In the genomic region with DNA sequence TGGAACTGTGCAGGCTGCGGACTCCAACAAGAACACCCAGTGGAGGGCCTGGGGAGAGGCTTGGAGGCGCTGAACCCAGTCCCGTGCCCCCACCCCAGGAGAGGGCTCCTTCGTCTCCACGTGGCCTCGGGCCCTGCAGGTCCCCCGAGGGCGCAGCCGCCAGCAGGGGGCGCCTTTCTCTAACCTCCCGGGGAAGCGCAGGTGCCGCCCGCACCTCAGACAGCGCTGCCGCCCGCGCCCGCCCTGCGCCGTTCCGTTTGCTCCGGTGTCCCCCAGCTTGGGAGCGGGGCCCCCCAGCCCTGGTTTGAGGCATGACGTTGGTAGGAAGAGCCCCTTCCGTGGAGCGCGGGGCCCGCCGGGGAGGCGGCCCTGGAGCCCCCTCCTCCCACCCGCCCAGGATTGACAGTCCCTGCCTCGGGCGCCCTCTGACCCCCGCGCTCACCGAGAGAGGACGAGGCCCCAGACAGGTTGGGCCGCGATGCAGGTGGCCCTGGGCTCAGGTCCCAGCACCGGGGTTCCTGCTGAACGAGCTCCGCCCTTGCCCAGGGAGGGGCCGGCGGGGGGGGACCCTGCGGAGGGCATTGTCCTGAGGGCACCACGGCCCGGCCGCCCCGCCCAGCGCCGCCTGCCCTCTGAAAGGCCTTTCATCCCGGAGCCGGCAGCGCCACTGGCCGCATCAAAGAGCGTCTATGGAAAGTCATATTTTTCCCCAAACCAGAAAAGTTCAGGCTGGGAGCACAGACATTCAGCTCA, we compare ENCODE assay signal across 8 cellular contexts. TPM values are rescaled to one million over a fixed set of nuclear protein-coding genes. Genes with fewer than 3 reads are reported as not detected.
DNase-seq lines count a peak whose midpoint lies in the region; ATAC-seq and TF ChIP-seq lines count a peak whose summit lies in the region.

No MANE protein-coding gene starts in this region.

- no peak overlapping the region for H3K27ac Mint-ChIP-seq in CD8-positive, alpha-beta T cell

- peak overlapping the region; percentile 22 for H3K4me3 Mint-ChIP-seq in CD8-positive, alpha-beta T cell

- H3K36me3 ChIP-seq in CD8-positive, alpha-beta T cell (ENCODE audit: insufficient read depth, low read length): no peaks in the 10 kb centered on the region
- H3K36me3 ChIP-seq in ascending aorta: no peaks in the 10 kb centered on the region
- H3K36me3 ChIP-seq in sigmoid colon: no peaks in the 10 kb centered on the region

- peak; percentile 76 to 98 (median 90) for DNase-seq in CD8-positive, alpha-beta T cell
- DNase-seq in HuH-7.5 (ENCODE audit: low spot score) (peak; percentile 97), T-helper 2 cell (peak; percentile 68 to 89 (median 82)), ascending aorta (ENCODE audit: low spot score in 2 of 2) (peak in 1 of 2 donors; percentile 85), hypothalamus (lab: John Stamatoyannopoulos, UW) (peak in 46 of 51 donors; percentile 16 to 83 (median 56)), sigmoid colon (peak; percentile 86)

- peak overlapping the region; percentile 52 for H3K4me3 ChIP-seq in CD8-positive, alpha-beta T cell (ENCODE audit: low read depth, low read length)
- H3K4me3 ChIP-seq in ascending aorta (peak overlapping the region; percentile 45 to 64), sigmoid colon (peak overlapping the region in 3 of 4 donors; percentile 31 to 48 (median 42))

- no peak for TF ChIP-seq EP300 in sigmoid colon (IDR thresholded peaks at IDR 0.05)

- peak; percentile 92 for ATAC-seq in CD8-positive, alpha-beta T cell
- ATAC-seq in GM19395 (IDR thresholded peaks at IDR 0.05; ENCODE audit: unreplicated experiment): no peak
- no peak for ATAC-seq in HG03439 (IDR thresholded peaks at IDR 0.05; ENCODE audit: unreplicated experiment)

- no peak overlapping the region for H3K27ac ChIP-seq in CD8-positive, alpha-beta T cell (ENCODE audit: low read depth, low read length)
- peak overlapping the region; percentile 15 to 40 for H3K27ac ChIP-seq in ascending aorta
- peak overlapping the region; percentile 53 to 74 (median 64) for H3K27ac ChIP-seq in sigmoid colon

- H3K4me1 Mint-ChIP-seq in CD8-positive, alpha-beta T cell (ENCODE audit: low read depth): peaks cover 11% of the 10 kb centered on the region

- H3K9me3 Mint-ChIP-seq in CD8-positive, alpha-beta T cell: no peaks in the 10 kb centered on the region

- intact Hi-C loops in CD8-positive, alpha-beta T cell (cut with DNase I, micrococcal nuclease): loop anchor here (1.0 to 10.0 kb wide), 7 partner anchors 52 to 540 kb away; no protein-coding TSS in a partner anchor
- intact Hi-C loops in ascending aorta (cut with DNase I) (loop anchor here (2.0 to 5.0 kb wide), 2 partner anchors 179 to 272 kb away; no protein-coding TSS in a partner anchor), sigmoid colon (cut with DNase I) (loop anchor here (1.0 to 5.0 kb wide), 2 partner anchors 184 to 399 kb away; a partner anchor contains a TSS)

- H3K4me1 ChIP-seq in CD8-positive, alpha-beta T cell (ENCODE audit: insufficient read depth, low read length): peaks cover 18% of the 10 kb centered on the region
- H3K4me1 ChIP-seq in ascending aorta (peaks cover 10 to 13% of the 10 kb centered on the region in 2 donors), sigmoid colon (peaks cover 0 to 18% (median 17%) of the 10 kb centered on the region in 4 donors)

- no peaks in the 10 kb centered on the region for H3K9me3 ChIP-seq in CD8-positive, alpha-beta T cell (ENCODE audit: low read length)
- H3K9me3 ChIP-seq in ascending aorta: no peaks in the 10 kb centered on the region
- H3K9me3 ChIP-seq in sigmoid colon: no peaks in the 10 kb centered on the region

- 3 to 10% methylated on average over 57 of the region's 57 CpGs for WGBS in sigmoid colon, 2 donors

- peak; percentile 69 for TF ChIP-seq CTCF in CD8-positive, alpha-beta T cell (IDR thresholded peaks at IDR 0.05)
- TF ChIP-seq CTCF in ascending aorta (IDR thresholded peaks at IDR 0.05) (peak; percentile 80 to 96 (median 93)), sigmoid colon (IDR thresholded peaks at IDR 0.05) (peak; percentile 53 to 90 (median 76))

- H3K27me3 Mint-ChIP-seq in CD8-positive, alpha-beta T cell (ENCODE audit: low read depth): no peaks in the 10 kb centered on the region

- CTCF ChIA-PET in CD8-positive, alpha-beta T cell (lab: Charles Lee): interaction anchor here (0.7 to 4.8 kb wide), 27 partner anchors 10 to 540 kb away, joined by 3 to 60 read pairs (median 3); no protein-coding TSS in a partner anchor

- no peaks in the 10 kb centered on the region for H3K27me3 ChIP-seq in CD8-positive, alpha-beta T cell (ENCODE audit: insufficient read depth, low read length)
- no peaks in the 10 kb centered on the region for H3K27me3 ChIP-seq in ascending aorta
- H3K27me3 ChIP-seq in sigmoid colon: peaks cover 0 to 8% (median 0%) of the 10 kb centered on the region in 3 donors

- TF ChIP-seq POLR2A in sigmoid colon (IDR thresholded peaks at IDR 0.05): no peak

- POLR2A ChIA-PET in CD8-positive, alpha-beta T cell (lab: Charles Lee): interaction anchor here (1.6 kb wide), 1 partner anchor 19 kb away, joined by 10 read pairs; no protein-coding TSS in a partner anchor

- no peaks in the 10 kb centered on the region for H3K36me3 Mint-ChIP-seq in CD8-positive, alpha-beta T cell

RNA-seq across cellular contexts. Expression of a gene that starts 42.9 kb away (rescaled TPM):
- not detected for total RNA-seq in CD8-positive, alpha-beta T cell
- total RNA-seq in ascending aorta (not detected), sigmoid colon (not detected)
- polyA plus RNA-seq in sigmoid colon: not detected
